8 cellular contexts compared by ENCODE assay signal in the genomic region with DNA sequence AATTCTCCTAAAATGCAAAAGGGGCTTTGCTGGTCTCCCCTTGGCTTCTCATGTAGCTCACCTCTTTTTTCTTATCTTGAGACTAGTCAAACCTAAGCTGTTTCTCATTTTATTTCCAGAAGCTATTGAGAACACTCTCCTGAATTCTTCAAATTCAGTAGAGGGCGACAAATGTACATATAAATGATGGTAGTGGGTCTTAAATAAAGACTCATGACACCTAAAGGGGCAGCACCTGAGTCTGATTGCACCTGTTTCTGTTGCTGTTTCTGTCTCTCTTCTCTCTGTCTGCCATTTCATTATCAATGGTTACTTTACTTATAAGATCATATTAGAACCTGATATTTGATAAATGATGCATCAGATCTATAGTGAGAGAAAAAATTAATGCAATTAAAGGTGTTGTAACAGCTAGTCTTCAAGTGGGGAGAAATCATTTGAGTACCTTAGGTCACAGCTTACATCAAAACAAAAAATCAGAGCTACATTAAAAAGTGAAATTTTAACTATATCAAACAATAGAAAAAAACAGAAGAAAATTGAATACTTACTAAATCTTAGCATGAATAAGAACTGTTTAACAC. TPM values are rescaled to one million over a fixed set of nuclear protein-coding genes. Genes with fewer than 3 reads are reported as not detected.
DNase-seq lines count a peak whose midpoint lies in the region; ATAC-seq, FAIRE-seq and TF ChIP-seq lines count a peak whose summit lies in the region.

No MANE protein-coding gene starts in this region.

- H3K4me3 ChIP-seq in PC-3 (ENCODE audit: low read length) (no peak overlapping the region), psoas muscle (no peak overlapping the region)

- no peaks in the 10 kb centered on the region for H3K79me2 ChIP-seq in PC-3 (ENCODE audit: low read length)

- peak; percentile 33 for FAIRE-seq in GM12891 (lab: Jason Lieb, UNC)

- TF ChIP-seq CTCF in AG09319 (IDR thresholded peaks at IDR 0.05; ENCODE audit: low read depth, low read length) (peak; percentile 5), PC-3 (conservative IDR thresholded peaks at IDR 0.05; ENCODE audit: low read depth, low read length) (peak; percentile 85), psoas muscle (IDR thresholded peaks at IDR 0.05) (peak; percentile 58)

- H3K4me1 ChIP-seq in PC-3 (ENCODE audit: insufficient read depth, low read length) = no peaks in the 10 kb centered on the region
- no peaks in the 10 kb centered on the region for H3K4me1 ChIP-seq in psoas muscle

- ATAC-seq in HG03521 (IDR thresholded peaks at IDR 0.05; ENCODE audit: unreplicated experiment) = peak; percentile 61
- peak; percentile 70 for ATAC-seq in PC-3
- ATAC-seq in psoas muscle = peak; percentile 48 to 91 (median 88)
- ATAC-seq in HG02840 (IDR thresholded peaks at IDR 0.05; ENCODE audit: low FRiP score, unreplicated experiment) = no peak

- BruUV-seq in PC-3 (replicated peaks; lab: Mats Ljungman, UMichigan) = no TSS peak

- no peaks in the 10 kb centered on the region for H3F3A ChIP-seq in PC-3 (ENCODE audit: low read length, unreplicated experiment)

- DNase-seq in AG09319 (ENCODE audit: extremely low read depth, low read depth) (no peak), GM12891 (ENCODE audit: insufficient read length, low spot score) (no peak), PC-3 (peak; percentile 71), erythroblast (lab: John Stamatoyannopoulos, UW) (peak; percentile 55 to 67), psoas muscle (no peak)
- DNase-seq in stimulated activated CD4-positive, alpha-beta T cell treated with anti-CD3 and anti-CD28 coated beads, Interleukin-12 subunit alpha, Interleukin-12 subunit beta, amount 100 ng/mL, for 4 hours = no peak

- POLR2A ChIA-PET in PC-3 (lab: Charles Lee; ENCODE audit: unreplicated experiment) = interaction anchor here (0.6 to 0.7 kb wide), 2 partner anchors 136 to 150 kb away, joined by 4 read pairs; no protein-coding TSS in a partner anchor

- no peak overlapping the region for H3K9ac ChIP-seq in PC-3 (ENCODE audit: low read length)

- TF ChIP-seq POLR2A in GM12891 (IDR thresholded peaks at IDR 0.05; ENCODE audit: low read depth, low read length) (no peak), erythroblast (IDR thresholded peaks at IDR 0.05; ENCODE audit: low read length) (no peak)

- H3K9me3 ChIP-seq in PC-3 (ENCODE audit: low read length) = no peaks in the 10 kb centered on the region
- H3K9me3 ChIP-seq in psoas muscle = no peaks in the 10 kb centered on the region

- no peak overlapping the region for H3K4me2 ChIP-seq in PC-3 (ENCODE audit: low read length)

- 0 to 9% (median 5%) methylated on average over 1 of the region's 1 CpG for WGBS in psoas muscle, 3 donors

- no peak overlapping the region for H3K27ac ChIP-seq in PC-3 (ENCODE audit: low read length)
- no peak overlapping the region for H3K27ac ChIP-seq in psoas muscle

- intact Hi-C loops in PC-3 (cut with micrococcal nuclease) = loop anchor here (1.0 to 2.0 kb wide), 5 partner anchors 81 to 316 kb away; a partner anchor contains a TSS
- intact Hi-C loops in psoas muscle (cut with DNase I) = loop anchor here (2.0 kb wide), 2 partner anchors 81 to 317 kb away; a partner anchor contains a TSS

- H4K20me1 ChIP-seq in PC-3 (ENCODE audit: low read length) = no peaks in the 10 kb centered on the region

- H3K27me3 ChIP-seq in PC-3 (ENCODE audit: low read length) (peaks cover 10% of the 10 kb centered on the region), psoas muscle (ENCODE audit: insufficient read depth in 3 of 3, low read length in 2 of 3) (peaks cover 0 to 13% (median 0%) of the 10 kb centered on the region in 3 donors)

- no peaks in the 10 kb centered on the region for H3K9me2 ChIP-seq in PC-3 (replicated peaks; ENCODE audit: low read length)

- no peak overlapping the region for H2AFZ ChIP-seq in PC-3 (ENCODE audit: low read length)

- H3K36me3 ChIP-seq in PC-3 (ENCODE audit: low read depth, low read length) = no peaks in the 10 kb centered on the region
- no peaks in the 10 kb centered on the region for H3K36me3 ChIP-seq in psoas muscle (ENCODE audit: insufficient read depth in 1 of 2, low read depth in 1 of 2)

- CTCF ChIA-PET in PC-3 (lab: Charles Lee) = interaction anchor here (0.6 to 1.5 kb wide), 8 partner anchors 61 to 1152 kb away, joined by 3 to 15 read pairs (median 5); a partner anchor contains a TSS

TF ChIP-seq in GM12891, 5 proteins besides CTCF, POLR2A, EP300 and RAD21:
- no peak for TF ChIP-seq POU2F2 (IDR thresholded peaks at IDR 0.05; ENCODE audit: low read depth, low read length)
- no peak for TF ChIP-seq PAX5 (IDR thresholded peaks at IDR 0.05; ENCODE audit: insufficient read depth, low read length, severe bottlenecking)
- TF ChIP-seq SPI1 (IDR thresholded peaks at IDR 0.05; ENCODE audit: low read depth, low read length) = no peak
- TF ChIP-seq POLR2AphosphoS5 (IDR thresholded peaks at IDR 0.05; ENCODE audit: low read depth, low read length) = no peak
- no peak for TF ChIP-seq TAF1 (IDR thresholded peaks at IDR 0.05; ENCODE audit: low read depth, low read length)

RNA-seq across cellular contexts. Expression of a gene that starts 7.0 kb away (rescaled TPM):
- polyA plus RNA-seq in GM12891 (2012; ENCODE audit: low read depth, missing spikeins) = not detected
- total RNA-seq in PC-3 (2014; rRNA removed) = not detected in 2 replicates
- 1 to 10 TPM in 2 of 4 donors, under 1 TPM in 2; 0.58 to 3.7 (median 1.4) TPM for total RNA-seq in psoas muscle
- polyA plus RNA-seq in psoas muscle = 1 to 10 TPM; 1.3 to 9.3 (median 2.3) TPM

RNA-seq across cellular contexts. Expression of a gene that starts 43.2 kb away (rescaled TPM):
- 61.8 TPM for polyA plus RNA-seq in GM12891 (2012; ENCODE audit: low read depth, missing spikeins)
- total RNA-seq in PC-3 (2014; rRNA removed) (54.0 and 73.0 TPM in 2 replicates), psoas muscle (1 to 10 TPM; 3.4 to 8.1 (median 6.0) TPM)
- 10 to 100 TPM; 10.3 to 20.6 (median 17.2) TPM for polyA plus RNA-seq in psoas muscle

Comparison
In these comparisons a context has a peak if more than half of its experiments do, and no peak if none do; other contexts are left out.
1. DNase-seq: peak in PC-3 (single experiment) and erythroblast (2 of 2); none in AG09319 (single experiment), GM12891 (single experiment), psoas muscle (0 of 2) and stimulated activated CD4-positive, alpha-beta T cell treated with anti-CD3 and anti-CD28 coated beads, Interleukin-12 subunit alpha, Interleukin-12 subunit beta, amount 100 ng/mL, for 4 hours (single experiment).
2. CTCF ChIP-seq: peak in every context shown above with its lines; median percentile 85 in PC-3; 58 in psoas muscle; 5 in AG09319.